ENCODE assay signal across 20 cellular contexts in the genomic region with DNA sequence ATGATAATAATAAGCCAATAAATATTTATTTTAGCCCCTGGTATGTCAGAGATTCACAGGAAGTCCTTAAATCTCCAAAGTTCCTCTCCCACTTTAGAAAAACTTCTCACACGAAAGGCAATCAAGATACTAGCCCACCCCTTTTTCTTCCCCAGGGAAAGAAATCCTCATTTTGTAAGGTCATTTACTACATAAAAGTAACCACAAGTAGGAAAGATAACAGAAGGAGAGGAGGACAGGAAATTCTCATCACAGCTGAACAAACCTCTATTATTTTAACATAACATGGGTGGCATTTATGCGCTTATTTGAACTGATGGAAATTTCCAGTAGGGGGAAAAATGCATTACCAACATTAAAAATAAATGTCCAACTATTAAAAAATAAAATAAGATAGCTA. TPM values are rescaled to one million over a fixed set of nuclear protein-coding genes. Genes with fewer than 3 reads are reported as not detected.
A peak's percentile ranks its signal among the peaks of the same experiment; 100 is the strongest.
DNase-seq lines count a peak whose midpoint lies in the region; ATAC-seq, FAIRE-seq and TF ChIP-seq lines count a peak whose summit lies in the region.
"Had no signal": no experiment of that assay in that cellular context is flagged by ENCODE, and none has a peak within 500 bp of the region (broad histone marks: within the 10 kb centered on the region; RNA-seq: fewer than 3 reads in every experiment).

No MANE protein-coding gene starts in this region.

- H3K4me3 Mint-ChIP-seq in nephron progenitor cell: no peak overlapping the region
- H3K4me3 Mint-ChIP-seq: B cell; stimulated activated naive B cell treated with anti-CD40 and anti-IgM and Interleukin-4, amounts not matched to agents 10 μg/mL and 1 μg/mL and 100 μg/mL, for 72 hours; T-helper 17 cell had no signal

- TF ChIP-seq CTCF in DND-41 (IDR thresholded peaks at IDR 0.05; ENCODE audit: borderline replicate concordance, extremely low read depth, low read length, poor library complexity, severe bottlenecking): no peak
- no peak for TF ChIP-seq CTCF in Loucy (conservative IDR thresholded peaks at IDR 0.05; ENCODE audit: low read length)
- no peak for TF ChIP-seq CTCF in nephron progenitor cell (IDR thresholded peaks at IDR 0.05)
- no peak for TF ChIP-seq CTCF in D721Med (IDR thresholded peaks at IDR 0.05; ENCODE audit: insufficient read depth, missing control alignments)

- intact Hi-C loops in sciatic nerve (cut with DNase I): loop anchor here (1.0 kb wide), 1 partner anchor 11 kb away; no protein-coding TSS in a partner anchor

- peak overlapping the region; percentile 68 for H3K27ac Mint-ChIP-seq in nephron progenitor cell
- H3K27ac Mint-ChIP-seq: B cell; stimulated activated naive B cell treated with anti-CD40 and anti-IgM and Interleukin-4, amounts not matched to agents 10 μg/mL and 1 μg/mL and 100 μg/mL, for 72 hours; T-helper 17 cell had no signal

- H3K36me3 ChIP-seq in DND-41 (ENCODE audit: insufficient read depth, low read length) (no peaks in the 10 kb centered on the region), Loucy (ENCODE audit: insufficient read depth, low read length) (no peaks in the 10 kb centered on the region)
- H3K36me3 ChIP-seq: right atrium auricular region had no signal

- no peaks in the 10 kb centered on the region for H3K9me3 ChIP-seq in DND-41 (ENCODE audit: insufficient read depth, low read length, severe bottlenecking)
- no peaks in the 10 kb centered on the region for H3K9me3 ChIP-seq in Loucy (ENCODE audit: insufficient read depth, low read depth, low read length)
- H3K9me3 ChIP-seq: right atrium auricular region had no signal

- ATAC-seq in DND-41 (ENCODE audit: insufficient read depth, low read depth) (no peak), sciatic nerve (no peak)
- ATAC-seq: stimulated activated naive B cell treated with anti-CD40 and anti-IgM and Interleukin-4, amounts not matched to agents 10 μg/mL and 1 μg/mL and 100 μg/mL, for 72 hours; T-helper 17 cell had no signal

- no peak overlapping the region for H3K4me3 ChIP-seq in DND-41 (ENCODE audit: low read depth in 1 of 2, low read length in 2 of 2)
- H3K4me3 ChIP-seq in Loucy (ENCODE audit: low read length, poor library complexity, severe bottlenecking): peak overlapping the region; percentile 59
- H3K4me3 ChIP-seq: right atrium auricular region had no signal

- no peaks in the 10 kb centered on the region for H3K9me2 ChIP-seq in Loucy (replicated peaks; ENCODE audit: low read depth, low read length)

- peaks cover 13% of the 10 kb centered on the region for H3K36me3 Mint-ChIP-seq in nephron progenitor cell (ENCODE audit: low read depth)

- H3K4me2 ChIP-seq in DND-41 (ENCODE audit: insufficient read depth, low read length): peak overlapping the region; percentile 31; the same call in 1 of the 2 replicates
- H3K4me2 ChIP-seq in Loucy (ENCODE audit: low read depth, low read length, poor library complexity, severe bottlenecking): peak overlapping the region; percentile 65

- H3K9ac ChIP-seq in DND-41 (ENCODE audit: low read depth, low read length) (no peak overlapping the region), Loucy (ENCODE audit: low read depth, low read length, poor library complexity, severe bottlenecking) (peak overlapping the region; percentile 62)

- DNase-seq in DND-41 (no peak), brain pericyte (ENCODE audit: low read depth, low spot score) (peak; percentile 44), nephron progenitor cell (no peak), sciatic nerve (ENCODE audit: low spot score) (no peak), RCC 7860 (ENCODE audit: low spot score) (no peak), D721Med (ENCODE audit: insufficient read length, low spot score) (no peak)
- DNase-seq: effector memory CD4-positive, alpha-beta T cell; NCI-H1092 treated with DMSO at 0.1 percent for 48 hours; NCI-H524 treated with DMSO at 0.1 percent for 48 hours; occipital lobe; SHP77; stimulated activated naive B cell treated with anti-CD40 and anti-IgM and Interleukin-4, amounts not matched to agents 10 μg/mL and 1 μg/mL and 100 μg/mL, for 72 hours; T-helper 17 cell; WERI-Rb-1 had no signal

- H2AFZ ChIP-seq in DND-41 (ENCODE audit: low read depth, low read length) (no peak overlapping the region), Loucy (ENCODE audit: low read length) (no peak overlapping the region)

- H3K4me1 ChIP-seq in DND-41 (ENCODE audit: insufficient read depth, low read length): peaks cover 34% of the 10 kb centered on the region
- peaks cover 17% of the 10 kb centered on the region for H3K4me1 ChIP-seq in Loucy (ENCODE audit: insufficient read depth, low read length, poor library complexity, severe bottlenecking)

- no peaks in the 10 kb centered on the region for H3F3A ChIP-seq in Loucy (ENCODE audit: low read depth)

- H3K27me3 ChIP-seq in DND-41 (ENCODE audit: insufficient read depth, low read length, poor library complexity) (no peaks in the 10 kb centered on the region), Loucy (ENCODE audit: insufficient read depth, low read length, poor library complexity, severe bottlenecking) (no peaks in the 10 kb centered on the region)
- H3K27me3 ChIP-seq: right atrium auricular region had no signal

- no peaks in the 10 kb centered on the region for H3K9me3 Mint-ChIP-seq in nephron progenitor cell
- H3K9me3 Mint-ChIP-seq: stimulated activated naive B cell treated with anti-CD40 and anti-IgM and Interleukin-4, amounts not matched to agents 10 μg/mL and 1 μg/mL and 100 μg/mL, for 72 hours had no signal

- no peak for FAIRE-seq in RCC 7860 (lab: Jason Lieb, UNC)
- no peak for FAIRE-seq in D721Med (lab: Jason Lieb, UNC)
- FAIRE-seq: G401.6, GM19239, H1 had no signal

- peaks cover 79% of the 10 kb centered on the region for H3K79me2 ChIP-seq in DND-41 (ENCODE audit: insufficient read depth, low read length)
- H3K79me2 ChIP-seq in Loucy (ENCODE audit: insufficient read depth, low read length): peaks cover 67% of the 10 kb centered on the region

- H3K4me1 Mint-ChIP-seq in nephron progenitor cell: peaks cover 22% of the 10 kb centered on the region

- H3K27me3 Mint-ChIP-seq in nephron progenitor cell (ENCODE audit: low read depth, poor library complexity): peaks cover under 1% of the 10 kb centered on the region
- H3K27me3 Mint-ChIP-seq: B cell; stimulated activated naive B cell treated with anti-CD40 and anti-IgM and Interleukin-4, amounts not matched to agents 10 μg/mL and 1 μg/mL and 100 μg/mL, for 72 hours; T-helper 17 cell had no signal

- H4K20me1 ChIP-seq in DND-41 (ENCODE audit: insufficient read depth, low read length): peaks cover 5% of the 10 kb centered on the region; the same call in 1 of the 2 replicates
- H4K20me1 ChIP-seq in Loucy (ENCODE audit: insufficient read depth, low read length, poor library complexity, severe bottlenecking): peaks cover 8% of the 10 kb centered on the region

- H3K27ac ChIP-seq in DND-41 (ENCODE audit: low read length): no peak overlapping the region
- H3K27ac ChIP-seq: right atrium auricular region, WERI-Rb-1 had no signal

RNA-seq across cellular contexts. Expression of a gene that starts 3.4 kb away (rescaled TPM):
- 17.3 TPM for total RNA-seq in sciatic nerve

RNA-seq across cellular contexts. Expression of a gene that starts 15.6 kb away (rescaled TPM):
- 23.0 TPM for total RNA-seq in sciatic nerve

RNA-seq across cellular contexts. Expression of a gene that starts 58.3 kb away (rescaled TPM):
- total RNA-seq in sciatic nerve: 111 TPM
